1 cellular context compared by ENCODE assay signal in genomic region chr20:38220587-38220986, GRCh38.
TF ChIP-seq lines count a peak whose summit lies in the region.

No MANE protein-coding gene starts in this region.

TF ChIP-seq in HCT116, 20 proteins besides CTCF, POLR2A, EP300 and RAD21:
- no peak for TF ChIP-seq ZNF274 (IDR thresholded peaks at IDR 0.05; ENCODE audit: low read depth, low read length)
- no peak for TF ChIP-seq ZFX (IDR thresholded peaks at IDR 0.05)
- no peak for TF ChIP-seq SRF (IDR thresholded peaks at IDR 0.05; ENCODE audit: low read depth)
- no peak for TF ChIP-seq ZBTB33 (IDR thresholded peaks at IDR 0.05; ENCODE audit: extremely low read depth, insufficient replicate concordance, low read length)
- TF ChIP-seq SIN3A (IDR thresholded peaks at IDR 0.05; ENCODE audit: low read depth), result no peak
- TF ChIP-seq CBX3 (IDR thresholded peaks at IDR 0.05; ENCODE audit: low read depth), result no peak
- no peak for TF ChIP-seq MAX (IDR thresholded peaks at IDR 0.05)
- TF ChIP-seq SP1 (IDR thresholded peaks at IDR 0.05; ENCODE audit: low read depth), result no peak
- TF ChIP-seq EZH2 (IDR thresholded peaks at IDR 0.05), result no peak
- TF ChIP-seq YY1 (IDR thresholded peaks at IDR 0.05; ENCODE audit: extremely low read depth, insufficient replicate concordance, low read depth, low read length), result no peak
- no peak for TF ChIP-seq POLR2AphosphoS5 (IDR thresholded peaks at IDR 0.05; ENCODE audit: low read depth, low read length)
- no peak for TF ChIP-seq REST (IDR thresholded peaks at IDR 0.05; ENCODE audit: low read depth)
- no peak for TF ChIP-seq ELF1 (IDR thresholded peaks at IDR 0.05; ENCODE audit: borderline replicate concordance, low read depth)
- TF ChIP-seq CEBPB (IDR thresholded peaks at IDR 0.05; ENCODE audit: low read depth), result no peak
TF ChIP-seq in HCT116: peak in this region for 0.
